In the genomic region with DNA sequence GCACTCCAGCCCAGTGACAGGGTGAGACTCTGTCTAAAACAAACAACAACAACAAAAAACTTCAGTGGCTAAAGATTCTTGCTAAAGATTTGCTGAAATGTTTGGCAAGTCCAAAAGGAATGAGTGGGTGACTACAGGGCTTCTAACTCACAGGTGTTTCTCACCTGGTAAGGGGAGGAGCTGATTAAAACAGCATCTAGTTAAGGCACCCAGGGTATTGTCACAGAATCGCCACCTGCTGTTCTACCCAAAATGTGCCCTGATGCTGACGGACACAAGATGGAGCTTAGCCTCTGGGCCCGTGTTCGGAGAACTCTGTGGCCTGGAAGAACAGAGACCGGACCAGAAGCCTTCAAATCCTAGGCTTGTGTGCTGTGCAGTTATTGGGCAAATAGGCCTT, we compare ENCODE assay signal across 20 cellular contexts.
DNase-seq lines count a peak whose midpoint lies in the region; ATAC-seq, FAIRE-seq and TF ChIP-seq lines count a peak whose summit lies in the region.
"Had no signal": no experiment of that assay in that cellular context is flagged by ENCODE, and none has a peak within 500 bp of the region (broad histone marks: within the 10 kb centered on the region; RNA-seq: fewer than 3 reads in every experiment).

No MANE protein-coding gene starts in this region.

- H2BK15ac ChIP-seq in H1 (ENCODE audit: low read length), result no peak overlapping the region

- ATAC-seq in GM23338 (peak; percentile 27), left colon (peak; percentile 25), GM18873 (IDR thresholded peaks at IDR 0.05; ENCODE audit: low FRiP score, unreplicated experiment) (no peak)
- ATAC-seq: CD8-positive, alpha-beta T cell; HCT116 had no signal

- no peak overlapping the region for H2BK20ac ChIP-seq in H1 (ENCODE audit: low read length)

- no peak overlapping the region for H4K5ac ChIP-seq in H1 (ENCODE audit: insufficient read length, low read depth, low read length)

- TF ChIP-seq CTCF in GM23338 (conservative IDR thresholded peaks at IDR 0.05; ENCODE audit: low read depth in 2 of 2) (peak; percentile 13 to 31; a peak in 2 of 4 replicates), H1 (IDR thresholded peaks at IDR 0.05; ENCODE audit: control extremely low read depth in 1 of 3, insufficient read depth in 1 of 3, low read depth in 1 of 3, low read length in 3 of 3) (no peak), tibial nerve (IDR thresholded peaks at IDR 0.05) (no peak)

- CTCF ChIA-PET in CD4-positive, alpha-beta memory T cell (lab: Charles Lee; ENCODE audit: partially characterized antibody), result interaction anchor here (5.5 kb wide), 1 partner anchor 17 kb away, joined by 31 read pairs; no protein-coding TSS in a partner anchor
- CTCF ChIA-PET in H1 (lab: Charles Lee; ENCODE audit: partially characterized antibody), result interaction anchor here (0.6 to 1.9 kb wide), 7 partner anchors 12 to 1078 kb away, joined by 3 to 4 read pairs (median 3); no protein-coding TSS in a partner anchor

- TF ChIP-seq EP300 in H1 (IDR thresholded peaks at IDR 0.05; ENCODE audit: borderline replicate concordance in 1 of 2, low read depth in 2 of 2, low read length in 2 of 2) (no peak), tibial nerve (IDR thresholded peaks at IDR 0.05) (no peak)

- H2BK12ac ChIP-seq in H1 (ENCODE audit: low read depth, low read length), result no peak overlapping the region

- H3K36me3 ChIP-seq in CD4-positive, alpha-beta memory T cell (ENCODE audit: insufficient read depth, low read length), result no peaks in the 10 kb centered on the region
- H3K36me3 ChIP-seq in GM23338 (ENCODE audit: insufficient read depth), result peaks cover 5% of the 10 kb centered on the region; the same call in 1 of the 2 replicates
- H3K36me3 ChIP-seq in H1 (ENCODE audit: control insufficient read depth in 2 of 4, insufficient read depth in 4 of 4, low read length in 3 of 4), result peaks cover 5 to 33% (median 13%) of the 10 kb centered on the region in 4 experiments; a peak in 7 of 8 replicates
- H3K36me3 ChIP-seq in tibial nerve, result peaks cover 0 to 24% (median 0%) of the 10 kb centered on the region in 3 donors
- H3K36me3 ChIP-seq: BE2C had no signal

- 92% methylated on average over 5 of the region's 5 CpGs; no CpG with 5 or more reads in 1 of the 2 experiments for WGBS in H1 (ENCODE audit: extremely low coverage in 1 of 2, insufficient coverage in 1 of 2, insufficient read length in 1 of 2, insufficient replicate concordance in 2 of 2, low coverage in 1 of 2, low lambda C conversion rate in 2 of 2, missing lambda C conversion rate in 1 of 2), 2 experiments
- 92 to 93% methylated on average over 5 of the region's 5 CpGs for WGBS in tibial nerve, 2 donors

- no peak overlapping the region for H3K27ac ChIP-seq in CD4-positive, alpha-beta memory T cell (ENCODE audit: low read depth, low read length)
- H3K27ac ChIP-seq in GM23338 (ENCODE audit: low read depth), result no peak overlapping the region
- H3K27ac ChIP-seq in H1 (ENCODE audit: low read depth, low read length), result no peak overlapping the region
- no peak overlapping the region for H3K27ac ChIP-seq in tibial nerve
- H3K27ac ChIP-seq: C4-2B had no signal

- no peak overlapping the region for H3K4me3 ChIP-seq in CD4-positive, alpha-beta memory T cell (ENCODE audit: low read length in 2 of 2)
- H3K4me3 ChIP-seq in GM23338 (no peak overlapping the region), H1 (ENCODE audit: extremely low read depth in 1 of 4, insufficient read depth in 2 of 4, low read depth in 3 of 4, low read length in 4 of 4) (no peak overlapping the region), tibial nerve (no peak overlapping the region)

- H3K23ac ChIP-seq in H1 (ENCODE audit: insufficient read length), result no peak overlapping the region

- TF ChIP-seq RAD21 in H1 (IDR thresholded peaks at IDR 0.05 in 1 of 2, conservative IDR thresholded peaks at IDR 0.05 in 1 of 2; ENCODE audit: low read depth in 2 of 2, low read length in 2 of 2), result peak in 1 of 2 experiments; percentile 27; a peak in 2 of 4 replicates

- peaks cover 0 to 5% of the 10 kb centered on the region in 2 donors for H3K9me3 ChIP-seq in CD4-positive, alpha-beta memory T cell (ENCODE audit: control insufficient read depth in 1 of 2, low read length in 2 of 2)
- H3K9me3 ChIP-seq in H1 (ENCODE audit: insufficient read depth in 2 of 2, low read depth in 1 of 2, low read length in 1 of 2), result peaks cover 3% of the 10 kb centered on the region in 2 experiments; a peak in 2 of 4 replicates
- H3K9me3 ChIP-seq in tibial nerve, result peaks cover 0 to 23% (median 0%) of the 10 kb centered on the region in 4 donors
- H3K9me3 ChIP-seq: BE2C had no signal

- 0 out of 2 replicates have a peak, but pooled peaks cover 3% of the 10 kb centered on the region for H3F3A ChIP-seq in GM23338 (replicated peaks; ENCODE audit: low read depth)

- H3K27ac Mint-ChIP-seq in CD4-positive, alpha-beta memory T cell, result peak overlapping the region in 4 of 7 donors; percentile 23 to 79 (median 44)
- H3K27ac Mint-ChIP-seq in GM23338, result no peak overlapping the region
- H3K27ac Mint-ChIP-seq: CD8-positive, alpha-beta T cell; IgD-negative memory B cell had no signal

- H3K4me3 Mint-ChIP-seq in CD4-positive, alpha-beta memory T cell, result peak overlapping the region in 2 of 8 donors; percentile 14 to 35
- no peak overlapping the region for H3K4me3 Mint-ChIP-seq in GM23338
- H3K4me3 Mint-ChIP-seq: CD8-positive, alpha-beta T cell; IgD-negative memory B cell had no signal

- FAIRE-seq in H1 (lab: Jason Lieb, UNC), result no peak
- FAIRE-seq: A204.1, D721Med, GM18507 had no signal

- H2AK5ac ChIP-seq in H1 (ENCODE audit: low read depth, low read length), result no peak overlapping the region

- H3K27me3 Mint-ChIP-seq in CD4-positive, alpha-beta memory T cell, result no peaks in the 10 kb centered on the region
- H3K27me3 Mint-ChIP-seq in GM23338 (ENCODE audit: insufficient read depth, low read depth, poor library complexity), result peaks cover 2% of the 10 kb centered on the region
- H3K27me3 Mint-ChIP-seq: IgD-negative memory B cell had no signal

- H4K91ac ChIP-seq in H1 (replicated peaks; ENCODE audit: insufficient read length, low read length), result no peak overlapping the region

- no peaks in the 10 kb centered on the region for H3K79me2 ChIP-seq in GM23338 (replicated peaks; ENCODE audit: insufficient read depth)
- H3K79me2 ChIP-seq in H1 (ENCODE audit: control insufficient read depth in 1 of 2, insufficient read depth in 2 of 2, low read length in 2 of 2), result no peaks in the 10 kb centered on the region

- no peak overlapping the region for H2BK120ac ChIP-seq in H1 (replicated peaks; ENCODE audit: low read depth, low read length)

- H2BK5ac ChIP-seq in H1 (ENCODE audit: low read depth, low read length), result no peak overlapping the region

- H2AFZ ChIP-seq in GM23338 (no peak overlapping the region), H1 (ENCODE audit: low read length) (no peak overlapping the region)

- H3K27me3 ChIP-seq in CD4-positive, alpha-beta memory T cell (ENCODE audit: insufficient read depth, low read length), result no peaks in the 10 kb centered on the region
- H3K27me3 ChIP-seq in GM23338 (ENCODE audit: insufficient read depth) (no peaks in the 10 kb centered on the region), H1 (replicated peaks in 1 of 4; ENCODE audit: control insufficient read depth in 3 of 4, extremely low read depth in 1 of 4, insufficient read depth in 3 of 4, low read length in 3 of 4) (no peaks in the 10 kb centered on the region), tibial nerve (no peaks in the 10 kb centered on the region)
- H3K27me3 ChIP-seq: BE2C had no signal

- H3K9ac ChIP-seq in H1 (replicated peaks in 1 of 4; ENCODE audit: extremely low read depth in 1 of 4, low read depth in 3 of 4, low read length in 3 of 4), result no peak overlapping the region

- peaks cover 15% of the 10 kb centered on the region for H3K4me1 ChIP-seq in CD4-positive, alpha-beta memory T cell (ENCODE audit: insufficient read depth, low read length)
- no peaks in the 10 kb centered on the region for H3K4me1 ChIP-seq in GM23338 (ENCODE audit: insufficient read depth)
- H3K4me1 ChIP-seq in H1 (replicated peaks in 1 of 4; ENCODE audit: control insufficient read depth in 3 of 4, insufficient read depth in 4 of 4, low read length in 3 of 4), result no peaks in the 10 kb centered on the region; a peak in 1 of 7 replicates
- H3K4me1 ChIP-seq in tibial nerve, result no peaks in the 10 kb centered on the region
- H3K4me1 ChIP-seq: BE2C had no signal

- H3K4me1 Mint-ChIP-seq in CD4-positive, alpha-beta memory T cell, result peaks cover 10 to 25% (median 14%) of the 10 kb centered on the region in 4 donors
- peaks cover 9% of the 10 kb centered on the region; the same call in 2 of the 3 replicates for H3K4me1 Mint-ChIP-seq in GM23338
- H3K4me1 Mint-ChIP-seq: IgD-negative memory B cell had no signal

- DNase-seq in CD4-positive, alpha-beta memory T cell, result no peak
- DNase-seq in GM23338 (ENCODE audit: low spot score) (peak; percentile 37), H1 (ENCODE audit: low read depth in 1 of 2, low spot score in 2 of 2) (no peak), left colon (no peak), anterior cingulate cortex (lab: John Stamatoyannopoulos, UW) (no peak), tibial nerve (ENCODE audit: low spot score in 2 of 2) (no peak)
- DNase-seq: BE2C; CD8-positive, alpha-beta T cell; COR-L47; DMS53; GF-D8; GOT3; KG1 had no signal

- POLR2A ChIA-PET in CD4-positive, alpha-beta memory T cell (lab: Charles Lee; ENCODE audit: partially characterized antibody), result interaction anchor here (2.4 to 3.8 kb wide), 3 partner anchors 8 to 19 kb away, joined by 7 to 30 read pairs (median 24); no protein-coding TSS in a partner anchor
- POLR2A ChIA-PET in H1 (lab: Charles Lee; ENCODE audit: partially characterized antibody), result interaction anchor here (2.2 kb wide), 1 partner anchor 102 kb away, joined by 6 read pairs; no protein-coding TSS in a partner anchor

- no peak overlapping the region for H4K8ac ChIP-seq in H1 (ENCODE audit: extremely low read depth, insufficient read depth, low read length)

- no peaks in the 10 kb centered on the region; the same call in 1 of the 2 replicates for H3K79me1 ChIP-seq in H1 (ENCODE audit: low read depth, low read length)

- H3K36me3 Mint-ChIP-seq in CD4-positive, alpha-beta memory T cell, result peaks cover 15 to 29% of the 10 kb centered on the region in 2 donors
- peaks cover 28% of the 10 kb centered on the region for H3K36me3 Mint-ChIP-seq in GM23338 (ENCODE audit: low read depth)

- H3K18ac ChIP-seq in H1 (ENCODE audit: extremely low read depth, low read length), result no peak overlapping the region

- H3K9me3 Mint-ChIP-seq in CD4-positive, alpha-beta memory T cell, result peaks cover 8 to 29% (median 17%) of the 10 kb centered on the region in 8 donors
- H3K9me3 Mint-ChIP-seq in GM23338, result peaks cover 20% of the 10 kb centered on the region

- TF ChIP-seq POLR2A in H1 (IDR thresholded peaks at IDR 0.05; ENCODE audit: control extremely low read depth in 1 of 2, low read depth in 2 of 2, low read length in 2 of 2), result no peak
- no peak for TF ChIP-seq POLR2A in tibial nerve (IDR thresholded peaks at IDR 0.05)

- no peak overlapping the region for H3K4ac ChIP-seq in H1 (replicated peaks; ENCODE audit: insufficient read length, low read depth, low read length)

- H3K9me2 ChIP-seq in GM23338 (ENCODE audit: insufficient read depth), result no peaks in the 10 kb centered on the region

- no peaks in the 10 kb centered on the region for H3K23me2 ChIP-seq in H1 (ENCODE audit: low read depth, low read length)

- no peaks in the 10 kb centered on the region; the same call in 1 of the 2 replicates for H4K20me1 ChIP-seq in GM23338 (replicated peaks; ENCODE audit: insufficient read depth)
- peaks cover 3% of the 10 kb centered on the region in 2 experiments for H4K20me1 ChIP-seq in H1 (replicated peaks in 1 of 2; ENCODE audit: control insufficient read depth in 1 of 2, insufficient read depth in 2 of 2, low read length in 2 of 2)

- H3K14ac ChIP-seq in H1 (ENCODE audit: insufficient read length), result no peak overlapping the region

- intact Hi-C loops in CD4-positive, alpha-beta memory T cell (cut with micrococcal nuclease), result no loop called here
- intact Hi-C loops in left colon (cut with DNase I, micrococcal nuclease), result no loop called here

- H3K56ac ChIP-seq in H1 (replicated peaks; ENCODE audit: insufficient read length, low read depth, low read length), result no peak overlapping the region

- H3K4me2 ChIP-seq in GM23338, result no peak overlapping the region
- no peak overlapping the region for H3K4me2 ChIP-seq in H1 (ENCODE audit: insufficient read depth in 1 of 2, low read depth in 2 of 2, low read length in 2 of 2)

Comparison
In these comparisons a context has a peak if more than half of its experiments do, and no peak if none do; other contexts are left out.
1. CTCF ChIP-seq: peak in GM23338 (2 of 2); none in H1 (0 of 3) and tibial nerve (0 of 5).